Comparison of ENCODE assay signal across 8 cellular contexts in genomic region chrX:153600032-153600373, GRCh38. TPM values are rescaled to one million over a fixed set of nuclear protein-coding genes. Genes with fewer than 3 reads are reported as not detected.
DNase-seq lines count a peak whose midpoint lies in the region; ATAC-seq and TF ChIP-seq lines count a peak whose summit lies in the region.

No MANE protein-coding gene starts in this region.

- 10 to 27% methylated on average over 2 of the region's 2 CpGs for WGBS in upper lobe of left lung, 2 donors
- WGBS in aorta, 2 donors: 12 to 22% methylated on average over 2 of the region's 2 CpGs

- H3K9me3 ChIP-seq in A673 (ENCODE audit: low read depth, low read length, poor library complexity, severe bottlenecking) (no peaks in the 10 kb centered on the region), upper lobe of left lung (peaks cover 0 to 8% (median 0%) of the 10 kb centered on the region in 4 donors), aorta (ENCODE audit: control insufficient read depth, low read length) (no peaks in the 10 kb centered on the region)

- DNase-seq in A673 (ENCODE audit: low spot score) (no peak), HFF-Myc (ENCODE audit: extremely low read depth, low read depth) (no peak), left colon (no peak), upper lobe of left lung (no peak), aorta (no peak)

- H3K27ac ChIP-seq in A673 (ENCODE audit: low read depth, low read length, poor library complexity, severe bottlenecking): no peak overlapping the region
- peak overlapping the region in 1 of 4 donors; percentile 77 for H3K27ac ChIP-seq in upper lobe of left lung
- no peak overlapping the region for H3K27ac ChIP-seq in aorta (ENCODE audit: low read depth in 1 of 2, low read length in 2 of 2)

- CTCF ChIA-PET in A673 (lab: Charles Lee): no interaction called here

- peaks cover 12% of the 10 kb centered on the region for H3K36me3 Mint-ChIP-seq in activated T-helper 17 cell treated with anti-CD3 and anti-CD28 coated beads, Interleukin-2, amount 50 U/mL, for 72 hours (ENCODE audit: low read depth)

- intact Hi-C loops in A673 (cut with micrococcal nuclease; ENCODE audit: unreplicated experiment) (no loop called here), left colon (cut with DNase I, micrococcal nuclease) (no loop called here), aorta (cut with DNase I) (no loop called here)

- TF ChIP-seq CTCF in A673 (conservative IDR thresholded peaks at IDR 0.05; ENCODE audit: low read depth, low read length): no peak
- no peak for TF ChIP-seq CTCF in HFF-Myc (IDR thresholded peaks at IDR 0.05; ENCODE audit: low read depth, low read length, missing control alignments)
- no peak for TF ChIP-seq CTCF in upper lobe of left lung (IDR thresholded peaks at IDR 0.05)

- H3K27me3 Mint-ChIP-seq in activated T-helper 17 cell treated with anti-CD3 and anti-CD28 coated beads, Interleukin-2, amount 50 U/mL, for 72 hours: no peaks in the 10 kb centered on the region

- H3K4me1 ChIP-seq in A673 (ENCODE audit: insufficient read depth, low read length, poor library complexity, severe bottlenecking) (no peaks in the 10 kb centered on the region), upper lobe of left lung (peaks cover 6 to 22% (median 9%) of the 10 kb centered on the region in 4 donors), aorta (ENCODE audit: control insufficient read depth in 1 of 2, insufficient read depth in 2 of 2, low read length in 2 of 2) (no peaks in the 10 kb centered on the region)

- H3K27me3 ChIP-seq in A673 (replicated peaks; ENCODE audit: insufficient read depth, low read depth, low read length, poor library complexity) (no peaks in the 10 kb centered on the region), upper lobe of left lung (no peaks in the 10 kb centered on the region), aorta (ENCODE audit: control insufficient read depth in 1 of 2, insufficient read depth in 2 of 2, low read length in 1 of 2) (no peaks in the 10 kb centered on the region)

- TF ChIP-seq POLR2A in upper lobe of left lung (IDR thresholded peaks at IDR 0.05): no peak

- peaks cover 12% of the 10 kb centered on the region for H3K4me1 Mint-ChIP-seq in activated T-helper 17 cell treated with anti-CD3 and anti-CD28 coated beads, Interleukin-2, amount 50 U/mL, for 72 hours

- ATAC-seq in activated T-helper 17 cell treated with anti-CD3 and anti-CD28 coated beads, Interleukin-2, amount 50 U/mL, for 72 hours (replicated peaks): peak; percentile 8
- ATAC-seq in left colon (peak; percentile 25), upper lobe of left lung (ENCODE audit: low FRiP score in 2 of 2) (peak in 1 of 2 donors; percentile 37), GM18520 (IDR thresholded peaks at IDR 0.05; ENCODE audit: unreplicated experiment) (no peak), aorta (ENCODE audit: low FRiP score) (no peak), GM19035 (IDR thresholded peaks at IDR 0.05; ENCODE audit: unreplicated experiment) (no peak)

- H3K4me3 ChIP-seq in A673 (ENCODE audit: low read depth, low read length, poor library complexity, severe bottlenecking): peak overlapping the region; percentile 63
- peak overlapping the region; percentile 62 for H3K4me3 ChIP-seq in HFF-Myc (replicated peaks; ENCODE audit: low read depth, low read length)
- peak overlapping the region in 3 of 4 donors; percentile 60 to 91 (median 72) for H3K4me3 ChIP-seq in upper lobe of left lung
- peak overlapping the region in 1 of 2 donors; percentile 29 for H3K4me3 ChIP-seq in aorta (ENCODE audit: low read length in 2 of 2)

- H3K36me3 ChIP-seq in A673 (ENCODE audit: insufficient read depth, low read length, poor library complexity, severe bottlenecking) (peaks cover 3% of the 10 kb centered on the region), upper lobe of left lung (peaks cover 0 to 6% (median 0%) of the 10 kb centered on the region in 4 donors), aorta (ENCODE audit: control insufficient read depth in 1 of 2, insufficient read depth in 2 of 2, low read length in 1 of 2) (no peaks in the 10 kb centered on the region)

- POLR2A ChIA-PET in A673 (lab: Charles Lee; ENCODE audit: low non-redundant PET): no interaction called here

- H3K4me3 Mint-ChIP-seq in activated T-helper 17 cell treated with anti-CD3 and anti-CD28 coated beads, Interleukin-2, amount 50 U/mL, for 72 hours: peak overlapping the region; percentile 93

- no peaks in the 10 kb centered on the region for H3K9me3 Mint-ChIP-seq in activated T-helper 17 cell treated with anti-CD3 and anti-CD28 coated beads, Interleukin-2, amount 50 U/mL, for 72 hours

- BruUV-seq in A673 (replicated peaks; lab: Mats Ljungman, UMichigan): no TSS peak

- peak overlapping the region; percentile 84 for H3K27ac Mint-ChIP-seq in activated T-helper 17 cell treated with anti-CD3 and anti-CD28 coated beads, Interleukin-2, amount 50 U/mL, for 72 hours

- no peak for TF ChIP-seq EP300 in upper lobe of left lung (IDR thresholded peaks at IDR 0.05)

RNA-seq across cellular contexts. Expression of gene CCNQ, which starts 1.1 kb away (rescaled TPM):
- 27.1 and 32.4 TPM in 2 replicates for total RNA-seq in A673 (2021)
- 10 to 100 TPM in 1 of 2 donors, 1 to 10 TPM in 1; 9.1 to 26.4 TPM for total RNA-seq in activated T-helper 17 cell treated with anti-CD3 and anti-CD28 coated beads, Interleukin-2, amount 50 U/mL, for 72 hours
- 10 to 100 TPM; 20.4 to 21.8 TPM for total RNA-seq in left colon
- total RNA-seq in upper lobe of left lung: 10 to 100 TPM; 13.4 to 48.2 (median 24.6) TPM
- total RNA-seq in aorta: 10 to 100 TPM; 13.5 to 13.6 TPM
- 10 to 100 TPM; 28.8 to 40.3 TPM for polyA plus RNA-seq in aorta

RNA-seq across cellular contexts. Expression of gene DUSP9, which starts 47.0 kb away (rescaled TPM):
- total RNA-seq in A673 (2021) (0.92 and 1.4 TPM in 2 replicates), left colon (not detected), upper lobe of left lung (under 1 TPM in 3 of 6 donors, not detected in 3; 0.14 to 0.44 (median 0.27) TPM), aorta (not detected)
- under 1 TPM in 1 of 2 donors, not detected in 1; 0.13 TPM for total RNA-seq in activated T-helper 17 cell treated with anti-CD3 and anti-CD28 coated beads, Interleukin-2, amount 50 U/mL, for 72 hours
- not detected for polyA plus RNA-seq in aorta

Comparison
In these comparisons a context has a peak if more than half of its experiments do, and no peak if none do; other contexts are left out.
1. ATAC-seq: peak in activated T-helper 17 cell treated with anti-CD3 and anti-CD28 coated beads, Interleukin-2, amount 50 U/mL, for 72 hours (single experiment) and left colon (single experiment); none in GM18520 (single experiment), aorta (single experiment) and GM19035 (single experiment).